In the genomic region with DNA sequence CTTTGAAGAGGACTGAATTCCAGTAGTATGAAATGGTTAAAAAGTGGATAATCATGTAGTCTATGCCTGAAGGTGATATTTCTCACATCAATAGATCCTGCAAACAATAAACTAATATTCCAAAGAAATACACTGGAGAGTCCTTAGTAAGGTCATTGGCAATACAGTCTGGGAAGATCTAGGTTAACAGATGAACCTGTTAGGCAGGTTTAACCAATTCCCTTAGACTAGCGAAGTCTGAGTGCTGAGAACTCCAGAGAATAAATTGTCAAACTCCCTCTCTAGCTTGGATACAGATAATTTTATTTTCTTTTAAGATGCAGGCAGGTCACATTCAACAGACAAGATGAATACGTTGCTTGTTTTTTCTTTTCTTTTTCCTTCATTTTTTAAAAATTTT, we compare ENCODE assay signal across 1 cellular context.
TF ChIP-seq lines count a peak whose summit lies in the region.

No MANE protein-coding gene starts in this region.

TF ChIP-seq in A549, 52 proteins besides CTCF, POLR2A, EP300 and RAD21 (continued from another document):
- TF ChIP-seq RARB (CRISPR knock-in tag; IDR thresholded peaks at IDR 0.05) (no peak), CBX2 (IDR thresholded peaks at IDR 0.05; ENCODE audit: borderline replicate concordance, low read depth) (no peak)
- TF ChIP-seq, protein P1, sequence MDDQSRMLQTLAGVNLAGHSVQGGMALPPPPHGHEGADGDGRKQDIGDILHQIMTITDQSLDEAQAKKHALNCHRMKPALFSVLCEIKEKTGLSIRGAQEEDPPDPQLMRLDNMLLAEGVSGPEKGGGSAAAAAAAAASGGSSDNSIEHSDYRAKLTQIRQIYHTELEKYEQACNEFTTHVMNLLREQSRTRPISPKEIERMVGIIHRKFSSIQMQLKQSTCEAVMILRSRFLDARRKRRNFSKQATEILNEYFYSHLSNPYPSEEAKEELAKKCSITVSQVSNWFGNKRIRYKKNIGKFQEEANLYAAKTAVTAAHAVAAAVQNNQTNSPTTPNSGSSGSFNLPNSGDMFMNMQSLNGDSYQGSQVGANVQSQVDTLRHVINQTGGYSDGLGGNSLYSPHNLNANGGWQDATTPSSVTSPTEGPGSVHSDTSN (IDR thresholded peaks at IDR 0.05) = no peak
